23 cellular contexts compared by ENCODE assay signal in genomic region chr11:36251716-36252307, GRCh38. TPM values are rescaled to one million over a fixed set of nuclear protein-coding genes. Genes with fewer than 3 reads are reported as not detected.
A peak's percentile ranks its signal among the peaks of the same experiment; 100 is the strongest.
DNase-seq lines count a peak whose midpoint lies in the region; ATAC-seq, FAIRE-seq and TF ChIP-seq lines count a peak whose summit lies in the region.
"Had no signal": no experiment of that assay in that cellular context is flagged by ENCODE, and none has a peak within 500 bp of the region (broad histone marks: within the 10 kb centered on the region; RNA-seq: fewer than 3 reads in every experiment).

No MANE protein-coding gene starts in this region.

- H3K79me1 ChIP-seq in mesenchymal stem cell (replicated peaks; ENCODE audit: low read length, poor library complexity, severe bottlenecking), result no peaks in the 10 kb centered on the region

- H2AK5ac ChIP-seq in mesenchymal stem cell (ENCODE audit: low read length, severe bottlenecking), result peak overlapping the region; percentile 93

- H3K27ac ChIP-seq in HUES48 (ENCODE audit: low read depth, low read length) (peak overlapping the region; percentile 7), mesenchymal stem cell (ENCODE audit: low read length, poor library complexity, severe bottlenecking) (no peak overlapping the region)
- H3K27ac ChIP-seq: BLaER1 treated with 17β-estradiol and CSF1 and Interleukin-3, amounts not matched to agents 10 nM and 100 nM; SJCRH30 had no signal

- H3K27me3 ChIP-seq in HUES48 (ENCODE audit: control insufficient read depth, insufficient read depth, low read length) (no peaks in the 10 kb centered on the region), mesenchymal stem cell (ENCODE audit: control insufficient read depth in 1 of 2, insufficient read depth in 1 of 2, low read length in 2 of 2) (peaks cover 0 to 4% of the 10 kb centered on the region in 2 experiments)
- H3K27me3 ChIP-seq: BLaER1 treated with 17β-estradiol and CSF1 and Interleukin-3, amounts not matched to agents 10 nM and 100 nM; SJCRH30 had no signal

- peak overlapping the region; percentile 77 to 95 (median 88) for H3K27ac Mint-ChIP-seq in brain
- H3K27ac Mint-ChIP-seq: CD8-positive, alpha-beta T cell had no signal

- ATAC-seq in GM21528 (IDR thresholded peaks at IDR 0.05; ENCODE audit: low FRiP score, unreplicated experiment), result no peak
- ATAC-seq: CD8-positive, alpha-beta T cell; HepG2 had no signal

- H3K9me3 Mint-ChIP-seq in brain, result peaks cover 5 to 30% (median 18%) of the 10 kb centered on the region in 5 experiments
- H3K9me3 Mint-ChIP-seq: CD8-positive, alpha-beta T cell had no signal

- H3K4me1 Mint-ChIP-seq in brain, result peaks cover 47% of the 10 kb centered on the region

- H3K9ac ChIP-seq in HUES48 (ENCODE audit: low read depth, low read length), result no peak overlapping the region
- no peak overlapping the region for H3K9ac ChIP-seq in mesenchymal stem cell (ENCODE audit: low read length)
- H3K9ac ChIP-seq: BLaER1 treated with 17β-estradiol and CSF1 and Interleukin-3, amounts not matched to agents 10 nM and 100 nM had no signal

- 76% methylated on average over 3 of the region's 3 CpGs for WGBS in mesenchymal stem cell

- no peak overlapping the region for H2BK15ac ChIP-seq in mesenchymal stem cell (ENCODE audit: low read depth, poor library complexity, severe bottlenecking)

- H3K23ac ChIP-seq in mesenchymal stem cell (ENCODE audit: low read length in 2 of 2), result no peak overlapping the region

- H3K14ac ChIP-seq in mesenchymal stem cell (ENCODE audit: low read length in 2 of 2), result no peak overlapping the region

- no peak for TF ChIP-seq CTCF in brain (conservative IDR thresholded peaks at IDR 0.05)

- H3K4me1 ChIP-seq in HUES48 (ENCODE audit: control insufficient read depth, insufficient read depth, low read length) (no peaks in the 10 kb centered on the region), mesenchymal stem cell (ENCODE audit: control insufficient read depth, insufficient read depth, low read depth, low read length) (peaks cover 5% of the 10 kb centered on the region)

- H3K4ac ChIP-seq in mesenchymal stem cell (ENCODE audit: low read depth in 1 of 2, low read length in 2 of 2), result no peak overlapping the region

- H2BK120ac ChIP-seq in mesenchymal stem cell (ENCODE audit: low read depth, low read length), result no peak overlapping the region

- FAIRE-seq in HTR-8/SVneo (lab: Jason Lieb, UNC), result no peak
- FAIRE-seq: G401.6, GM19239, HepG2, RCC 7860 had no signal

- no peak overlapping the region for H2BK5ac ChIP-seq in mesenchymal stem cell (ENCODE audit: low read depth, low read length, poor library complexity, severe bottlenecking)

- H3K36me3 Mint-ChIP-seq in brain, result peaks cover 13% of the 10 kb centered on the region
- H3K36me3 Mint-ChIP-seq: CD8-positive, alpha-beta T cell had no signal

- H2BK12ac ChIP-seq in mesenchymal stem cell (ENCODE audit: low read length in 2 of 2), result no peak overlapping the region

- H3K9me3 ChIP-seq in HUES48 (ENCODE audit: control insufficient read depth, insufficient read depth, low read length) (no peaks in the 10 kb centered on the region), mesenchymal stem cell (ENCODE audit: control insufficient read depth, low read length) (peaks cover 16% of the 10 kb centered on the region)

- peak overlapping the region in 1 of 5 experiments; percentile 19 for H3K4me3 Mint-ChIP-seq in brain
- H3K4me3 Mint-ChIP-seq: CD8-positive, alpha-beta T cell had no signal

- no peak overlapping the region for H2AFZ ChIP-seq in mesenchymal stem cell (ENCODE audit: low read depth, low read length)

- H4K8ac ChIP-seq in mesenchymal stem cell (ENCODE audit: low read length), result no peak overlapping the region

- H3K36me3 ChIP-seq in HUES48 (ENCODE audit: control insufficient read depth, insufficient read depth, low read length), result no peaks in the 10 kb centered on the region
- H3K36me3 ChIP-seq in mesenchymal stem cell (ENCODE audit: control insufficient read depth in 1 of 2, insufficient read depth in 2 of 2, low read depth in 1 of 2, low read length in 2 of 2), result no peaks in the 10 kb centered on the region
- H3K36me3 ChIP-seq: BLaER1 treated with 17β-estradiol and CSF1 and Interleukin-3, amounts not matched to agents 10 nM and 100 nM; SJCRH30 had no signal

- DNase-seq in mesenchymal stem cell (no peak), putamen (ENCODE audit: low spot score) (peak; percentile 13), HPDE6-E6E7 (ENCODE audit: extremely low spot score) (no peak), HTR-8/SVneo (ENCODE audit: insufficient read length, low spot score) (no peak), islet precursor cell (no peak)
- DNase-seq: Calu3; CD8-positive, alpha-beta T cell; DMS153; KBM-7; NCI-H1092 treated with DMSO at 0.1 percent for 48 hours; NCI-H1436 treated with DMSO at 0.1 percent for 48 hours; NCI-H2029; NCI-H2171 treated with DMSO at 0.1 percent for 48 hours; OCI-M1; SJCRH30 had no signal

- H3K4me3 ChIP-seq in HUES48 (ENCODE audit: low read depth, low read length), result no peak overlapping the region
- no peak overlapping the region for H3K4me3 ChIP-seq in mesenchymal stem cell (ENCODE audit: insufficient read depth in 1 of 2, low read depth in 1 of 2, low read length in 2 of 2)
- H3K4me3 ChIP-seq: BLaER1 treated with 17β-estradiol and CSF1 and Interleukin-3, amounts not matched to agents 10 nM and 100 nM; SJCRH30 had no signal

- H3K4me2 ChIP-seq in mesenchymal stem cell (ENCODE audit: low read length, poor library complexity, severe bottlenecking), result no peak overlapping the region
- H3K4me2 ChIP-seq: BLaER1 treated with 17β-estradiol and CSF1 and Interleukin-3, amounts not matched to agents 10 nM and 100 nM had no signal

- H4K91ac ChIP-seq in mesenchymal stem cell (ENCODE audit: low read length), result no peak overlapping the region

- H3K27me3 Mint-ChIP-seq in brain, result peaks cover 5% of the 10 kb centered on the region

- no peak overlapping the region for H3K18ac ChIP-seq in mesenchymal stem cell (ENCODE audit: low read depth in 1 of 2, low read length in 2 of 2)

RNA-seq across cellular contexts. Expression of gene COMMD9, which starts 37.4 kb away (rescaled TPM):
- polyA plus RNA-seq in brain (ENCODE audit: insufficient read depth, low read depth, low replicate concordance), result 90.2 TPM
- 63.0 TPM for polyA plus RNA-seq in mesenchymal stem cell (2013, experiment 1 of 2)
- 75.3 TPM for polyA plus RNA-seq in mesenchymal stem cell (2013, experiment 2 of 2)

RNA-seq across cellular contexts. Expression of gene PRR5L, which starts 44.3 kb away (rescaled TPM):
- 9.0 TPM for polyA plus RNA-seq in brain (ENCODE audit: insufficient read depth, low read depth, low replicate concordance)
- polyA plus RNA-seq in mesenchymal stem cell (2013, experiment 1 of 2), result 4.9 TPM
- 5.7 TPM for polyA plus RNA-seq in mesenchymal stem cell (2013, experiment 2 of 2)
